In the genomic region with DNA sequence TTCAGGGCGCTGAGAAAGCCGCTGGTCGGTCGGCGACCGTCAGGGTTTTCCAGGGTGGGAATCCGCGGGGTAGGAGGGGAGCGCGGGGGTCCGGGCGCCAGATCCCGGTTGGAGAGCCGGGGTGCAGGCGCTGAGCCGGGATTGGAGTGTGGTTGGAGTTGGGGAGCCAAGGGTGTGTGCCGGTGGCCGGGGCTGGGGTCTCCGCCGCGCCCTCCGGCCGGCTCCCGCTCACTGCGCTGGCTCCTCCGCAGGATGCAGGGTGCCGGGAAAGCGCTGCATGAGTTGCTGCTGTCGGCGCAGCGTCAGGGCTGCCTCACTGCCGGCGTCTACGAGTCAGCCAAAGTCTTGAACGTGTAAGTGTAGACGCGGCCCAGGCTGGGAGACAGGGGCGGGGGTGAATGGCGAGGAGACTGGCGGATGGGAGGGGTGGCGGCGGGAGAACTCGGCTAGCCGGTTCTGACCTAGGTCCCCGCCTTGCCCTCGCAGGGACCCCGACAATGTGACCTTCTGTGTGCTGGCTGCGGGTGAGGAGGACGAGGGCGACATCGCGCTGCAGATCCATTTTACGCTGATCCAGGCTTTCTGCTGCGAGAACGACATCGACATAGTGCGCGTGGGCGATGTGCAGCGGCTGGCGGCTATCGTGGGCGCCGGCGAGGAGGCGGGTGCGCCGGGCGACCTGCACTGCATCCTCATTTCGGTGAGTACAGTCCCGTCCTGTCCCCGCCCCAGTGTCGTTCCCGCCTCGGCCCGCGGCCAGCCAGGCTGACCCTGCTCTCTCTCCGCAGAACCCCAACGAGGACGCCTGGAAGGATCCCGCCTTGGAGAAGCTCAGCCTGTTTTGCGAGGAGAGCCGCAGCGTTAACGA, we compare ENCODE assay signal across 8 cellular contexts. TPM values are rescaled to one million over a fixed set of nuclear protein-coding genes. Genes with fewer than 3 reads are reported as not detected.
DNase-seq lines count a peak whose midpoint lies in the region; ATAC-seq, FAIRE-seq and TF ChIP-seq lines count a peak whose summit lies in the region.

No MANE protein-coding gene starts in this region.

- ATAC-seq in GM21786 (IDR thresholded peaks at IDR 0.05; ENCODE audit: unreplicated experiment): no peak
- no peak for ATAC-seq in HG02938 (IDR thresholded peaks at IDR 0.05; ENCODE audit: unreplicated experiment)

- no peak for TF ChIP-seq POLR2A in GM12891 (IDR thresholded peaks at IDR 0.05; ENCODE audit: low read depth, low read length)

- FAIRE-seq in GM12891 (lab: Jason Lieb, UNC): peak; percentile 87

- TF ChIP-seq CTCF in epithelial cell of esophagus (IDR thresholded peaks at IDR 0.05; ENCODE audit: insufficient read depth, low read depth, low read length, missing control alignments): no peak

- peak overlapping the region; percentile 51 for H3K4me3 ChIP-seq in epithelial cell of esophagus (ENCODE audit: low read length)

- DNase-seq in GM12891 (ENCODE audit: insufficient read length, low spot score) (no peak), NCI-H1105 (lab: John Stamatoyannopoulos, UW) (peak; percentile 28), activated T-cell treated with anti-CD3 and anti-CD28 coated beads for 4 hours (peak; percentile 55), epithelial cell of esophagus (ENCODE audit: low read depth) (peak; percentile 50), midbrain (lab: John Stamatoyannopoulos, UW) (peak; percentile 22)
- peak; percentile 33 to 36 for DNase-seq in stimulated activated CD8-positive, alpha-beta memory T cell treated with anti-CD3 and anti-CD28 coated beads, Interleukin-4, amount 100 ng/mL, for 4 hours (ENCODE audit: low read depth in 2 of 2, low spot score in 1 of 2)

TF ChIP-seq in GM12891, 5 proteins besides CTCF, POLR2A, EP300 and RAD21:
- TF ChIP-seq PAX5 (IDR thresholded peaks at IDR 0.05; ENCODE audit: insufficient read depth, low read length, severe bottlenecking) (no peak), POU2F2 (IDR thresholded peaks at IDR 0.05; ENCODE audit: low read depth, low read length) (no peak), SPI1 (IDR thresholded peaks at IDR 0.05; ENCODE audit: low read depth, low read length) (no peak), POLR2AphosphoS5 (IDR thresholded peaks at IDR 0.05; ENCODE audit: low read depth, low read length) (no peak), TAF1 (IDR thresholded peaks at IDR 0.05; ENCODE audit: low read depth, low read length) (no peak; the same call in 1 of the 2 replicates)

RNA-seq across cellular contexts. Expression of a gene that starts 0.6 kb away (rescaled TPM):
- polyA plus RNA-seq in GM12891 (2012; ENCODE audit: low read depth, missing spikeins): 1.4 TPM
